8 cellular contexts compared by ENCODE assay signal in genomic region chr5:76818844-76819831, GRCh38. TPM values are rescaled to one million over a fixed set of nuclear protein-coding genes. Genes with fewer than 3 reads are reported as not detected.
DNase-seq lines count a peak whose midpoint lies in the region; ATAC-seq, FAIRE-seq and TF ChIP-seq lines count a peak whose summit lies in the region.

A gene with protein sequence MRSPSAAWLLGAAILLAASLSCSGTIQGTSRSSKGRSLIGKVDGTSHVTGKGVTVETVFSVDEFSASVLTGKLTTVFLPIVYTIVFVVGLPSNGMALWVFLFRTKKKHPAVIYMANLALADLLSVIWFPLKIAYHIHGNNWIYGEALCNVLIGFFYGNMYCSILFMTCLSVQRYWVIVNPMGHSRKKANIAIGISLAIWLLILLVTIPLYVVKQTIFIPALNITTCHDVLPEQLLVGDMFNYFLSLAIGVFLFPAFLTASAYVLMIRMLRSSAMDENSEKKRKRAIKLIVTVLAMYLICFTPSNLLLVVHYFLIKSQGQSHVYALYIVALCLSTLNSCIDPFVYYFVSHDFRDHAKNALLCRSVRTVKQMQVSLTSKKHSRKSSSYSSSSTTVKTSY (plus strand): TSS chr5:76819030. CDS start chr5:76819183, 153 bp downstream.

- ATAC-seq in GM21526 (IDR thresholded peaks at IDR 0.05; ENCODE audit: low FRiP score, unreplicated experiment): no peak

- H3K27me3 ChIP-seq in BJ (ENCODE audit: control insufficient read depth, insufficient read depth, low read length) (peaks cover 3% of the 10 kb centered on the region), MG63 (no peaks in the 10 kb centered on the region)

- H3K4me1 Mint-ChIP-seq in chondrocyte (ENCODE audit: low read depth): peaks cover 26% of the 10 kb centered on the region

- H3K27ac Mint-ChIP-seq in chondrocyte (ENCODE audit: unreplicated experiment): no peak within 1 kb of the TSS

- peak within 1 kb of the TSS; percentile 81 to 88 for H3K27ac ChIP-seq in kidney (ENCODE audit: low read depth in 2 of 2, low read length in 2 of 2)

- no peaks in the 10 kb centered on the region for H3K36me3 Mint-ChIP-seq in chondrocyte (ENCODE audit: low read depth)

- H3K27me3 Mint-ChIP-seq in chondrocyte (ENCODE audit: low read depth): no peaks in the 10 kb centered on the region

- intact Hi-C loops in kidney (cut with DNase I): no loop called here

- H3K36me3 ChIP-seq in BJ (ENCODE audit: control insufficient read depth, insufficient read depth, low read length) (no peaks in the 10 kb centered on the region), MG63 (no peaks in the 10 kb centered on the region), kidney (ENCODE audit: control insufficient read depth in 1 of 2, insufficient read depth in 2 of 2, low read length in 2 of 2) (no peaks in the 10 kb centered on the region)

- H3K4me3 Mint-ChIP-seq in chondrocyte (ENCODE audit: unreplicated experiment): peak within 1 kb of the TSS; percentile 66

- TF ChIP-seq CTCF in BJ (IDR thresholded peaks at IDR 0.05; ENCODE audit: insufficient read depth, low read depth, low read length): no peak
- no peak for TF ChIP-seq CTCF in chondrocyte (IDR thresholded peaks at IDR 0.05)
- TF ChIP-seq CTCF in kidney (IDR thresholded peaks at IDR 0.05; ENCODE audit: borderline replicate concordance, extremely low read depth, insufficient read depth): no peak

- H3K4me3 ChIP-seq in BJ (ENCODE audit: low read depth, low read length): peak within 1 kb of the TSS; percentile 57
- H3K4me3 ChIP-seq in MG63: peak within 1 kb of the TSS; percentile 44
- peak within 1 kb of the TSS; percentile 73 to 89 for H3K4me3 ChIP-seq in kidney (ENCODE audit: low read length in 2 of 2)

- POLR2A ChIA-PET in BJ (lab: Charles Lee): no interaction called here

- no peaks in the 10 kb centered on the region for H3K4me1 ChIP-seq in kidney (ENCODE audit: control insufficient read depth in 1 of 2, insufficient read depth in 1 of 2, low read depth in 1 of 2, low read length in 2 of 2)

- CTCF ChIA-PET in BJ (lab: Yijun Ruan, JAX): interaction anchor here (0.5 to 1.1 kb wide), 6 partner anchors 12 to 50 kb away, joined by 3 to 4 read pairs (median 3); no protein-coding TSS in a partner anchor

- no peaks in the 10 kb centered on the region for H3K9me3 Mint-ChIP-seq in chondrocyte (ENCODE audit: low read depth)

- FAIRE-seq in kidney (lab: Jason Lieb, UNC): no peak

- peak within 1 kb of the TSS; percentile 90 for H3K9ac ChIP-seq in kidney (ENCODE audit: low read length in 2 of 2)

- DNase-seq in BJ (ENCODE audit: low read depth) (no peak), MG63 (peak; percentile 77), chondrocyte (ENCODE audit: low spot score) (no peak), kidney (peak; percentile 94), COLO829 (ENCODE audit: low spot score) (no peak)
- DNase-seq in activated CD4-positive, CD25-positive, alpha-beta regulatory T cell (lab: John Stamatoyannopoulos, UW): peak; percentile 8 to 31 (median 26)
- peak; percentile 14 to 48 for DNase-seq in stimulated activated CD4-positive, alpha-beta T cell treated with anti-CD3 and anti-CD28 coated beads, Interleukin-12 subunit alpha, Interleukin-12 subunit beta, amount 100 ng/mL, for 24 hours (ENCODE audit: low read depth in 2 of 2)

- H3K9me3 ChIP-seq in MG63 (no peaks in the 10 kb centered on the region), kidney (ENCODE audit: control insufficient read depth in 1 of 2, low read length in 2 of 2) (no peaks in the 10 kb centered on the region)

RNA-seq across cellular contexts. Expression of the gene that starts here (rescaled TPM):
- polyA plus RNA-seq in BJ (2011; rRNA removed): 0.15 and 0.16 TPM in 2 replicates
- polyA minus RNA-seq in BJ (2011; rRNA and poly(A)+ RNA removed): 0.19 and 0.26 TPM in 2 replicates
- 1.2 TPM in 2 replicates for total RNA-seq in MG63 (2014; rRNA removed; shearing (Covaris generic); ENCODE audit: low replicate concordance)
- total RNA-seq in chondrocyte: 1.2 to 1.9 TPM (median 1.9 TPM) in 3 replicates
- 51.9 TPM for total RNA-seq in kidney
- 24.5 TPM for polyA plus RNA-seq in kidney (ENCODE audit: insufficient read depth, low read depth, low replicate concordance)

Comparison
In these comparisons a context has a peak if more than half of its experiments do, and no peak if none do; other contexts are left out.
1. RNA of the gene that starts here (total RNA-seq): 51.9 TPM in kidney (single experiment); 1.2 to 1.9 TPM in chondrocyte and 1.2 TPM in MG63; every median in the first group is over 10 times any median in the second.
2. RNA of the gene that starts here (polyA plus RNA-seq): 24.5 TPM in kidney (single experiment); 0.15 to 0.16 TPM in BJ; every median in the first group is over 10 times any median in the second.
3. DNase-seq: peak in MG63 (single experiment), activated CD4-positive, CD25-positive, alpha-beta regulatory T cell (4 of 4), kidney (single experiment) and stimulated activated CD4-positive, alpha-beta T cell treated with anti-CD3 and anti-CD28 coated beads, Interleukin-12 subunit alpha, Interleukin-12 subunit beta, amount 100 ng/mL, for 24 hours (2 of 2); none in BJ (single experiment), chondrocyte (single experiment) and COLO829 (single experiment).
4. Peak in every context shown above with its lines, with median percentiles within 50 percentile points of each other: H3K4me3 ChIP-seq.